In genomic region chr17:45427181-45427835, GRCh38 we compare ENCODE assay signal across 14 cellular contexts. TPM values are rescaled to one million over a fixed set of nuclear protein-coding genes. Genes with fewer than 3 reads are reported as not detected.
DNase-seq lines count a peak whose midpoint lies in the region; ATAC-seq and TF ChIP-seq lines count a peak whose summit lies in the region.
"Had no signal": no experiment of that assay in that cellular context is flagged by ENCODE, and none has a peak within 500 bp of the region (broad histone marks: within the 10 kb centered on the region; RNA-seq: fewer than 3 reads in every experiment).

No MANE protein-coding gene starts in this region.

- H3K4me1 Mint-ChIP-seq in activated T-cell treated with anti-CD3 and anti-CD28 coated beads, Interleukin-2, amount 50 U/mL, for 72 hours (ENCODE audit: low read depth) = peaks cover 26% of the 10 kb centered on the region
- H3K4me1 Mint-ChIP-seq in type B pancreatic cell (ENCODE audit: unreplicated experiment) = peaks cover 8% of the 10 kb centered on the region

- no peak for ATAC-seq in activated T-cell treated with anti-CD3 and anti-CD28 coated beads, Interleukin-2, amount 50 U/mL, for 72 hours (replicated peaks in 1 of 2)
- ATAC-seq in GM18909 (IDR thresholded peaks at IDR 0.05; ENCODE audit: poor library complexity, unreplicated experiment) = no peak

- no peaks in the 10 kb centered on the region for H3K27me3 Mint-ChIP-seq in activated T-cell treated with anti-CD3 and anti-CD28 coated beads, Interleukin-2, amount 50 U/mL, for 72 hours (ENCODE audit: low read depth)
- peaks cover 55% of the 10 kb centered on the region for H3K27me3 Mint-ChIP-seq in type B pancreatic cell
- H3K27me3 Mint-ChIP-seq: activated naive CD4-positive, alpha-beta T cell treated with anti-CD3 and anti-CD28 coated beads, Interleukin-2, amount 50 U/mL, for 24 hours had no signal

- no peak overlapping the region for H3K9ac ChIP-seq in MM.1S (ENCODE audit: low read length)

- H3K9me3 ChIP-seq in MM.1S (replicated peaks; ENCODE audit: insufficient read depth, low read length) (no peaks in the 10 kb centered on the region), esophagus (ENCODE audit: control insufficient read depth in 2 of 2, insufficient read depth in 1 of 2, low read depth in 1 of 2, low read length in 1 of 2) (no peaks in the 10 kb centered on the region), WERI-Rb-1 (ENCODE audit: severe bottlenecking) (no peaks in the 10 kb centered on the region)
- H3K9me3 ChIP-seq: BE2C, stomach, transverse colon had no signal

- no peak for TF ChIP-seq CTCF in MM.1S (IDR thresholded peaks at IDR 0.05; ENCODE audit: low read length)
- TF ChIP-seq CTCF in type B pancreatic cell (conservative IDR thresholded peaks at IDR 0.05) = no peak
- TF ChIP-seq CTCF in WERI-Rb-1 (IDR thresholded peaks at IDR 0.05; ENCODE audit: low read depth, low read length) = no peak

- H3K27ac ChIP-seq in MM.1S (ENCODE audit: low read length) (no peak overlapping the region), esophagus (ENCODE audit: low read depth in 2 of 2, low read length in 1 of 2) (peak overlapping the region in 1 of 2 donors; percentile 91), WERI-Rb-1 (no peak overlapping the region), substantia nigra (ENCODE audit: low read depth, low read length, poor library complexity, severe bottlenecking) (no peak overlapping the region)

- H3K4me3 Mint-ChIP-seq in activated T-cell treated with anti-CD3 and anti-CD28 coated beads, Interleukin-2, amount 50 U/mL, for 72 hours = no peak overlapping the region
- H3K4me3 Mint-ChIP-seq in type B pancreatic cell = no peak overlapping the region

- H3K36me3 ChIP-seq in MM.1S (replicated peaks; ENCODE audit: insufficient read depth, low read length) (no peaks in the 10 kb centered on the region), esophagus (ENCODE audit: control insufficient read depth in 2 of 2, insufficient read depth in 2 of 2, low read length in 1 of 2) (peaks cover 0 to 10% of the 10 kb centered on the region in 2 donors), WERI-Rb-1 (no peaks in the 10 kb centered on the region)
- H3K36me3 ChIP-seq: BE2C, stomach, transverse colon had no signal

- DNase-seq in activated T-cell treated with anti-CD3 and anti-CD28 coated beads, Interleukin-2, amount 50 U/mL, for 72 hours = no peak
- DNase-seq in activated T-cell treated with anti-CD3 and anti-CD28 coated beads for 4 hours = no peak
- DNase-seq in MM.1S = no peak
- DNase-seq in type B pancreatic cell (ENCODE audit: extremely low spot score, unreplicated experiment) = no peak
- DNase-seq in WERI-Rb-1 = no peak
- DNase-seq in substantia nigra (lab: John Stamatoyannopoulos, UW) = no peak
- DNase-seq: NCI-H1417 treated with DMSO at 0.1 percent for 48 hours had no signal

- H3K9me3 Mint-ChIP-seq in activated T-cell treated with anti-CD3 and anti-CD28 coated beads, Interleukin-2, amount 50 U/mL, for 72 hours = no peaks in the 10 kb centered on the region
- no peaks in the 10 kb centered on the region for H3K9me3 Mint-ChIP-seq in type B pancreatic cell
- H3K9me3 Mint-ChIP-seq: activated naive CD4-positive, alpha-beta T cell treated with anti-CD3 and anti-CD28 coated beads, Interleukin-2, amount 50 U/mL, for 24 hours had no signal

- 73 to 75% methylated on average over 11 of the region's 11 CpGs for WGBS in esophagus, 2 donors

- peaks cover 30% of the 10 kb centered on the region for H3K4me1 ChIP-seq in MM.1S (ENCODE audit: low read length)
- H3K4me1 ChIP-seq in esophagus (ENCODE audit: control insufficient read depth in 2 of 2, insufficient read depth in 2 of 2, low read length in 1 of 2) = peaks cover 2 to 14% of the 10 kb centered on the region in 2 donors

- peak overlapping the region; percentile 25 for H3K27ac Mint-ChIP-seq in activated T-cell treated with anti-CD3 and anti-CD28 coated beads, Interleukin-2, amount 50 U/mL, for 72 hours
- H3K27ac Mint-ChIP-seq in type B pancreatic cell = peak overlapping the region; percentile 63
- H3K27ac Mint-ChIP-seq: activated naive CD4-positive, alpha-beta T cell treated with anti-CD3 and anti-CD28 coated beads, Interleukin-2, amount 50 U/mL, for 24 hours; GM23338 had no signal

- H3K9me2 ChIP-seq in MM.1S (replicated peaks; ENCODE audit: insufficient read depth, low read length) = no peaks in the 10 kb centered on the region

- H3K4me3 ChIP-seq in MM.1S (ENCODE audit: low read length) = no peak overlapping the region
- H3K4me3 ChIP-seq in esophagus (ENCODE audit: low read depth in 1 of 2, low read length in 2 of 2) = peak overlapping the region; percentile 9 to 55
- H3K4me3 ChIP-seq in WERI-Rb-1 (ENCODE audit: low read depth, low read length) = no peak overlapping the region

- peaks cover 71% of the 10 kb centered on the region for H3K79me2 ChIP-seq in MM.1S (ENCODE audit: low read length)

- H2AFZ ChIP-seq in MM.1S (ENCODE audit: low read length) = no peak overlapping the region
- H2AFZ ChIP-seq: GM23338 had no signal

- H4K20me1 ChIP-seq in MM.1S (ENCODE audit: insufficient read depth, low read length) = no peaks in the 10 kb centered on the region

- H3K4me2 ChIP-seq in MM.1S (ENCODE audit: low read depth, low read length) = peak overlapping the region; percentile 74; the same call in 1 of the 2 replicates

- H3K27me3 ChIP-seq in MM.1S (replicated peaks; ENCODE audit: insufficient read depth, low read length) (no peaks in the 10 kb centered on the region), esophagus (ENCODE audit: control insufficient read depth in 1 of 2, insufficient read depth in 2 of 2, low read length in 2 of 2) (no peaks in the 10 kb centered on the region), WERI-Rb-1 (ENCODE audit: insufficient read depth, low read depth, severe bottlenecking) (peaks cover 35% of the 10 kb centered on the region)

- H3K36me3 Mint-ChIP-seq in activated T-cell treated with anti-CD3 and anti-CD28 coated beads, Interleukin-2, amount 50 U/mL, for 72 hours (ENCODE audit: insufficient read depth in 2 of 2) = no peaks in the 10 kb centered on the region
- no peaks in the 10 kb centered on the region for H3K36me3 Mint-ChIP-seq in type B pancreatic cell
- H3K36me3 Mint-ChIP-seq: activated naive CD4-positive, alpha-beta T cell treated with anti-CD3 and anti-CD28 coated beads, Interleukin-2, amount 50 U/mL, for 24 hours had no signal

- H3F3A ChIP-seq in MM.1S (ENCODE audit: insufficient read depth, low read length) = peaks cover 28% of the 10 kb centered on the region

RNA-seq across cellular contexts. Expression of gene ARHGAP27, which starts 5.4 kb away (rescaled TPM):
- 10 to 100 TPM; 41.4 to 42.6 TPM for total RNA-seq in activated T-cell treated with anti-CD3 and anti-CD28 coated beads, Interleukin-2, amount 50 U/mL, for 72 hours
- 100 to 1,000 TPM in 1 of 2 donors, 10 to 100 TPM in 1; 100.0 to 211 TPM for polyA plus RNA-seq in esophagus
- 26.8 and 56.2 TPM in 2 replicates for total RNA-seq in type B pancreatic cell (ENCODE audit: low replicate concordance)

Comparison
In these comparisons a context has a peak if more than half of its experiments do, and no peak if none do; other contexts are left out.
1. H3K4me3 ChIP-seq: peak in esophagus (2 of 2); none in MM.1S (single experiment) and WERI-Rb-1 (single experiment).